ENCODE assay signal across 22 cellular contexts in the genomic region with DNA sequence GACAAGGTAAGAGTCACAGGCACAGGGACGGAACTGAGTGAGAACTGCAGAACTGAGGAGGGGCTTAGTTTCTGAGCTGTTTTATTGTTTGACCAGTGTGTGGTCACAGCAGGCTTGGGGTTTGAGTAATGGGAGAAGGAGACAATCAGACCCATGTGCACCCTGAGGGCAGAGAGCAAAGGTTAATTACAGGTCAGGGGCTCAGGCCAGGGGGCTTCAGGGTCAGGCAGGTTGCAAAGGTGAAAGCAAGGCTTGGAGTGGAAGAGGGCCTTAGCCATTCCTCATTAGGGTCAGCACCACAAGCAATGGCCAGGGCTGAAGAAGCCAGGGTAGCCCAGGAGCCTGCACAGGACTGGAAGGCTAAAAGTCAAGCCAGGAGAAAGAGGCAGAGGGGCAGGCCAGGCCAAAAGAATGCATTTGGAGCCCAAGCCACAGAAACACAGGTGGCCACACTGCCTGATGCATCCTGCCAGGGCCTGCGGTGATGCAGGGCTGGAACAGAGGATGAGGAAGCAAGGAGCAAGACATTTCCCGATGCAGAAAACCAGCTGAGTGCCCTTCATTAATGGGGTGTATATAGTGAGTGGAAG.
"Had no signal": no experiment of that assay in that cellular context is flagged by ENCODE, and none has a peak within 500 bp of the region (broad histone marks: within the 10 kb centered on the region; RNA-seq: fewer than 3 reads in every experiment).

No MANE protein-coding gene starts in this region.

- H3K27me3 ChIP-seq: MG63, SJSA1 had no signal

- H3K9me3 ChIP-seq: MG63, SJSA1 had no signal

- DNase-seq: IMR-90, Karpas-422, KG1, MG63, NCI-H1092, NCI-H1105 treated with DMSO at 0.1 percent for 48 hours, NCI-H1417 treated with DMSO at 0.1 percent for 48 hours, NCI-H187, NCI-H2029, NCI-H2081 treated with DMSO at 0.1 percent for 48 hours, NCI-H2171, NCI-H226, NCI-H446, NCI-H510A, NCI-H524 treated with DMSO at 0.1 percent for 48 hours, NCI-H69, NCI-H774, Right ventricle myocardium superior, RPMI8226, SIG-M5 had no signal

- H3K4me1 ChIP-seq: SJSA1 had no signal

- H3K4me3 ChIP-seq: MG63, SJSA1, SK-N-MC had no signal

- H3K36me3 ChIP-seq: MG63, SJSA1 had no signal
